ENCODE assay signal across 27 cellular contexts in the genomic region with DNA sequence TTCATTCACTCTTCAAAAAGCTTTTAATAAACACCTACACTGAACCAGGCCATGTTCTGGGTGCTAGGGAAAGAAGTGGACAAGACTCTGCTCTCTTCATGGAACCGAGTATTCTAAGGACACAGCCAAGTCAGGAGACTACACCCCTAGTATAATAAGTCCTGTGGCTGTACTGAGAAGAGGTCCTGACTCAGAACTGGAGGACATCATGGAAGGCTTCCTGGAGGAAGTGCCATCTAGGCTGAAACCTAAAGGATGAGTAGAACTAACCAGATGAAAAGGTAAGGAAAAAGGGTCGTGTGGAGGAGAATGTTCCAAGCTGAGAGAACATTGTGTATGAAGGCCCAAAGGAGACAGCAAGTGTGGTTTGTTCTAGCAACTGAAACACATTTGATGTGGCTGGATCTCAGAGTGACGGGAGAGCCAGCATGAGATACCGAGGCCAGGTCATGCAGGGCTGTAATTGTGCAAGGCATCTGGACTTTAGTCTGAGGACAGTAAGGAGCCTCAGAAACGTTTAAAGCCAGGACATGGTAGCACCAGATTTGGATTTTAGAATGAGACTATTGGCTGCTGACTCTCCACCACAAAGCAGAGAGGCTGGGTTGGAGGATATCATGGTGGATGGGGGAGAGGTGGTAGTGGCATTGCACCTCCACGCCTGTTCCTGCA.
DNase-seq lines count a peak whose midpoint lies in the region; ATAC-seq, FAIRE-seq and TF ChIP-seq lines count a peak whose summit lies in the region.
"Had no signal": no experiment of that assay in that cellular context is flagged by ENCODE, and none has a peak within 500 bp of the region (broad histone marks: within the 10 kb centered on the region; RNA-seq: fewer than 3 reads in every experiment).

No MANE protein-coding gene starts in this region.

- H3K36me3 ChIP-seq in H1 (ENCODE audit: control insufficient read depth in 2 of 4, insufficient read depth in 4 of 4, low read length in 3 of 4), result no peaks in the 10 kb centered on the region
- no peaks in the 10 kb centered on the region for H3K36me3 ChIP-seq in liver (ENCODE audit: control insufficient read depth in 4 of 4, insufficient read depth in 3 of 4, low read depth in 1 of 4, low read length in 3 of 4)
- no peaks in the 10 kb centered on the region for H3K36me3 ChIP-seq in GM23338 (ENCODE audit: insufficient read depth)
- H3K36me3 ChIP-seq: BE2C; BLaER1 treated with 17β-estradiol and CSF1 and Interleukin-3, amounts not matched to agents 10 nM and 100 nM had no signal

- H4K20me1 ChIP-seq in H1 (replicated peaks in 1 of 2; ENCODE audit: control insufficient read depth in 1 of 2, insufficient read depth in 2 of 2, low read length in 2 of 2), result no peaks in the 10 kb centered on the region
- no peaks in the 10 kb centered on the region for H4K20me1 ChIP-seq in GM23338 (replicated peaks; ENCODE audit: insufficient read depth)
- H4K20me1 ChIP-seq: BLaER1 treated with 17β-estradiol and CSF1 and Interleukin-3, amounts not matched to agents 10 nM and 100 nM had no signal

- H3K9me3 ChIP-seq in A549, result no peaks in the 10 kb centered on the region
- no peaks in the 10 kb centered on the region for H3K9me3 ChIP-seq in H1 (ENCODE audit: insufficient read depth in 2 of 2, low read depth in 1 of 2, low read length in 1 of 2)
- no peaks in the 10 kb centered on the region for H3K9me3 ChIP-seq in liver (ENCODE audit: control insufficient read depth in 4 of 4, low read length in 3 of 4)
- H3K9me3 ChIP-seq: BE2C; BLaER1 treated with 17β-estradiol and CSF1 and Interleukin-3, amounts not matched to agents 10 nM and 100 nM had no signal

- H3K9ac ChIP-seq in H1 (replicated peaks in 1 of 4; ENCODE audit: extremely low read depth in 1 of 4, low read depth in 3 of 4, low read length in 3 of 4) (no peak overlapping the region), liver (ENCODE audit: low read depth in 1 of 2, low read length in 2 of 2) (no peak overlapping the region)
- H3K9ac ChIP-seq: BLaER1 treated with 17β-estradiol and CSF1 and Interleukin-3, amounts not matched to agents 10 nM and 100 nM had no signal

- H3K27ac Mint-ChIP-seq in GM23338, result no peak overlapping the region
- H3K27ac Mint-ChIP-seq: CD14-positive monocyte; CD4-positive, alpha-beta T cell had no signal

- H2BK20ac ChIP-seq in H1 (ENCODE audit: low read length), result no peak overlapping the region

- no peaks in the 10 kb centered on the region for H3K27me3 ChIP-seq in H1 (replicated peaks in 1 of 4; ENCODE audit: control insufficient read depth in 3 of 4, extremely low read depth in 1 of 4, insufficient read depth in 3 of 4, low read length in 3 of 4)
- H3K27me3 ChIP-seq in liver (ENCODE audit: control insufficient read depth in 4 of 4, insufficient read depth in 4 of 4, low read length in 3 of 4), result no peaks in the 10 kb centered on the region
- H3K27me3 ChIP-seq in GM23338 (ENCODE audit: insufficient read depth), result no peaks in the 10 kb centered on the region
- H3K27me3 ChIP-seq: BE2C; BLaER1 treated with 17β-estradiol and CSF1 and Interleukin-3, amounts not matched to agents 10 nM and 100 nM had no signal

- CTCF ChIA-PET in A549 (lab: Yijun Ruan, JAX) (interaction anchor here (1.1 to 1.2 kb wide), 2 partner anchors 144 to 459 kb away, joined by 3 read pairs; no protein-coding TSS in a partner anchor), H1 (lab: Charles Lee; ENCODE audit: partially characterized antibody) (interaction anchor here (0.7 to 5.4 kb wide), 8 partner anchors 12 to 204 kb away, joined by 3 to 33 read pairs (median 4); no protein-coding TSS in a partner anchor)

- no peak overlapping the region for H4K8ac ChIP-seq in H1 (ENCODE audit: extremely low read depth, insufficient read depth, low read length)

- H4K5ac ChIP-seq in H1 (ENCODE audit: insufficient read length, low read depth, low read length), result no peak overlapping the region

- no peaks in the 10 kb centered on the region for H3K9me3 Mint-ChIP-seq in GM23338
- H3K9me3 Mint-ChIP-seq: CD4-positive, alpha-beta T cell; CD8-positive, alpha-beta memory T cell had no signal

- H2BK120ac ChIP-seq in H1 (replicated peaks; ENCODE audit: low read depth, low read length), result no peak overlapping the region

- TF ChIP-seq EP300 in A549 (IDR thresholded peaks at IDR 0.05) (no peak), H1 (IDR thresholded peaks at IDR 0.05; ENCODE audit: borderline replicate concordance in 1 of 2, low read depth in 2 of 2, low read length in 2 of 2) (no peak)

- H3K4me1 ChIP-seq in A549 (no peaks in the 10 kb centered on the region), H1 (replicated peaks in 1 of 4; ENCODE audit: control insufficient read depth in 3 of 4, insufficient read depth in 4 of 4, low read length in 3 of 4) (peaks cover 10 to 20% (median 11%) of the 10 kb centered on the region in 4 experiments), liver (ENCODE audit: control insufficient read depth in 4 of 4, insufficient read depth in 4 of 4, low read length in 3 of 4) (peaks cover 0 to 3% (median 0%) of the 10 kb centered on the region in 4 donors), GM23338 (ENCODE audit: insufficient read depth) (peaks cover 25% of the 10 kb centered on the region)

- no peak for TF ChIP-seq CTCF in A549 (IDR thresholded peaks at IDR 0.05)
- no peak for TF ChIP-seq CTCF in H1 (IDR thresholded peaks at IDR 0.05; ENCODE audit: control extremely low read depth in 1 of 3, insufficient read depth in 1 of 3, low read depth in 1 of 3, low read length in 3 of 3)
- TF ChIP-seq CTCF in liver (IDR thresholded peaks at IDR 0.05; ENCODE audit: low read depth, low read length, missing input control), result no peak
- TF ChIP-seq CTCF in GM23338 (conservative IDR thresholded peaks at IDR 0.05; ENCODE audit: low read depth in 2 of 2), result no peak

- H3K4me3 Mint-ChIP-seq in GM23338, result no peak overlapping the region
- H3K4me3 Mint-ChIP-seq: CD14-positive monocyte; CD4-positive, alpha-beta T cell had no signal

- no peak overlapping the region for H2AK5ac ChIP-seq in H1 (ENCODE audit: low read depth, low read length)

- peaks cover 5% of the 10 kb centered on the region for H3K9me2 ChIP-seq in GM23338 (ENCODE audit: insufficient read depth)

- H3K27ac ChIP-seq in A549 (no peak overlapping the region), H1 (ENCODE audit: low read depth, low read length) (no peak overlapping the region), liver (ENCODE audit: low read depth in 1 of 2, low read length in 2 of 2) (no peak overlapping the region), GM23338 (ENCODE audit: low read depth) (no peak overlapping the region)
- H3K27ac ChIP-seq: 22Rv1; BLaER1 treated with 17β-estradiol and CSF1 and Interleukin-3, amounts not matched to agents 10 nM and 100 nM had no signal

- no peaks in the 10 kb centered on the region for H3K79me2 ChIP-seq in H1 (ENCODE audit: control insufficient read depth in 1 of 2, insufficient read depth in 2 of 2, low read length in 2 of 2)
- no peaks in the 10 kb centered on the region for H3K79me2 ChIP-seq in GM23338 (replicated peaks; ENCODE audit: insufficient read depth)

- H3K27me3 Mint-ChIP-seq in GM23338 (ENCODE audit: insufficient read depth, low read depth, poor library complexity), result peaks cover 15% of the 10 kb centered on the region
- H3K27me3 Mint-ChIP-seq: CD4-positive, alpha-beta T cell had no signal

- H3K14ac ChIP-seq in H1 (ENCODE audit: insufficient read length), result no peak overlapping the region

- H3K36me3 Mint-ChIP-seq in GM23338 (ENCODE audit: low read depth), result no peaks in the 10 kb centered on the region
- H3K36me3 Mint-ChIP-seq: CD14-positive monocyte had no signal

- TF ChIP-seq RAD21 in A549 (conservative IDR thresholded peaks at IDR 0.05 in 1 of 2, IDR thresholded peaks at IDR 0.05 in 1 of 2) (no peak), H1 (IDR thresholded peaks at IDR 0.05 in 1 of 2, conservative IDR thresholded peaks at IDR 0.05 in 1 of 2; ENCODE audit: low read depth in 2 of 2, low read length in 2 of 2) (no peak), liver (IDR thresholded peaks at IDR 0.05) (no peak)

- intact Hi-C loops in posterior vena cava (cut with DNase I), result loop anchor here in 1 of 2 donors (1.0 kb wide), 1 partner anchor 27 kb away; no protein-coding TSS in a partner anchor

- POLR2A ChIA-PET in A549 (lab: Yijun Ruan, JAX), result no interaction called here
- POLR2A ChIA-PET in H1 (lab: Charles Lee; ENCODE audit: partially characterized antibody), result interaction anchor here (0.6 to 1.5 kb wide), 2 partner anchors 9 to 14 kb away, joined by 3 to 8 read pairs; no protein-coding TSS in a partner anchor

- 45% methylated on average over 6 of the region's 6 CpGs for WGBS in A549 (ENCODE audit: missing lambda C conversion rate)
- WGBS in H1 (ENCODE audit: extremely low coverage in 1 of 2, insufficient coverage in 1 of 2, insufficient read length in 1 of 2, insufficient replicate concordance in 2 of 2, low coverage in 1 of 2, low lambda C conversion rate in 2 of 2, missing lambda C conversion rate in 1 of 2), 2 experiments, result 85% methylated on average over 6 of the region's 6 CpGs; no CpG with 5 or more reads in 1 of the 2 experiments
- 59% methylated on average over 6 of the region's 6 CpGs for WGBS in liver

- H3K23me2 ChIP-seq in H1 (ENCODE audit: low read depth, low read length), result no peaks in the 10 kb centered on the region

- no peaks in the 10 kb centered on the region for H3F3A ChIP-seq in GM23338 (replicated peaks; ENCODE audit: low read depth)

- no peak overlapping the region for H3K23ac ChIP-seq in H1 (ENCODE audit: insufficient read length)

- peaks cover 32% of the 10 kb centered on the region for H3K4me1 Mint-ChIP-seq in GM23338
- H3K4me1 Mint-ChIP-seq: CD8-positive, alpha-beta memory T cell had no signal

- H2BK5ac ChIP-seq in H1 (ENCODE audit: low read depth, low read length), result no peak overlapping the region

- H2BK15ac ChIP-seq in H1 (ENCODE audit: low read length), result 0 out of 2 replicates have a peak overlapping the region, but pooled peaks have one; percentile 1

- H3K4me3 ChIP-seq in A549 (no peak overlapping the region), H1 (ENCODE audit: extremely low read depth in 1 of 4, insufficient read depth in 2 of 4, low read depth in 3 of 4, low read length in 4 of 4) (no peak overlapping the region), liver (ENCODE audit: low read depth in 1 of 3, low read length in 3 of 3) (no peak overlapping the region), GM23338 (no peak overlapping the region)
- H3K4me3 ChIP-seq: BLaER1 treated with 17β-estradiol and CSF1 and Interleukin-3, amounts not matched to agents 10 nM and 100 nM had no signal

- no peak for DNase-seq in A549 (ENCODE audit: low read depth in 1 of 2, low spot score in 1 of 2)
- DNase-seq in H1 (ENCODE audit: low read depth in 1 of 2, low spot score in 2 of 2), result no peak
- peak; percentile 18 for DNase-seq in posterior vena cava (ENCODE audit: low spot score)
- no peak for DNase-seq in GM23338 (ENCODE audit: low spot score)
- DNase-seq in NCI-H1048 (lab: John Stamatoyannopoulos, UW), result no peak
- DNase-seq in activated T-cell treated with anti-CD3 and anti-CD28 coated beads, Interleukin-2, amount 50 U/mL, for 48 hours, result no peak
- DNase-seq in NCI-H526 treated with DMSO at 0.1 percent for 48 hours (lab: John Stamatoyannopoulos, UW), result no peak
- DNase-seq: ACHN; AML-193; Calu3; CD4-positive, alpha-beta T cell; CD8-positive, alpha-beta memory T cell; COR-L47; DMS53; DMS79 treated with DMSO at 0.1 percent for 48 hours; GF-D8; GOT3; H7; HCEC 1CT had no signal

- no peak for FAIRE-seq in A549 (lab: Jason Lieb, UNC)
- FAIRE-seq in H1 (lab: Jason Lieb, UNC), result no peak
- FAIRE-seq: A204.1, GM12891, GM18507 had no signal

- H4K91ac ChIP-seq in H1 (replicated peaks; ENCODE audit: insufficient read length, low read length), result no peak overlapping the region

- no peak for ATAC-seq in A549
- no peak for ATAC-seq in GM23338

- TF ChIP-seq POLR2A in A549 (IDR thresholded peaks at IDR 0.05; ENCODE audit: low read length), result no peak
- no peak for TF ChIP-seq POLR2A in H1 (IDR thresholded peaks at IDR 0.05; ENCODE audit: control extremely low read depth in 1 of 2, low read depth in 2 of 2, low read length in 2 of 2)

- H3K56ac ChIP-seq in H1 (replicated peaks; ENCODE audit: insufficient read length, low read depth, low read length), result no peak overlapping the region

- no peak overlapping the region for H2BK12ac ChIP-seq in H1 (ENCODE audit: low read depth, low read length)

- H3K79me1 ChIP-seq in H1 (ENCODE audit: low read depth, low read length), result no peaks in the 10 kb centered on the region

- H2AFZ ChIP-seq in H1 (ENCODE audit: low read length) (no peak overlapping the region), GM23338 (no peak overlapping the region)

- no peak overlapping the region for H3K18ac ChIP-seq in H1 (ENCODE audit: extremely low read depth, low read length)

- no peak overlapping the region for H3K4ac ChIP-seq in H1 (replicated peaks; ENCODE audit: insufficient read length, low read depth, low read length)

- H3K4me2 ChIP-seq in A549 (no peak overlapping the region), H1 (ENCODE audit: insufficient read depth in 1 of 2, low read depth in 2 of 2, low read length in 2 of 2) (no peak overlapping the region), GM23338 (no peak overlapping the region)
- H3K4me2 ChIP-seq: BLaER1 treated with 17β-estradiol and CSF1 and Interleukin-3, amounts not matched to agents 10 nM and 100 nM had no signal
